In genomic region chr6:72580281-72580940, GRCh38 we compare ENCODE assay signal across 8 cellular contexts. TPM values are rescaled to one million over a fixed set of nuclear protein-coding genes. Genes with fewer than 3 reads are reported as not detected.
DNase-seq lines count a peak whose midpoint lies in the region; ATAC-seq and TF ChIP-seq lines count a peak whose summit lies in the region.

No MANE protein-coding gene starts in this region.

- peak; percentile 60 for TF ChIP-seq CTCF in fibroblast of mammary gland (conservative IDR thresholded peaks at IDR 0.05; ENCODE audit: control insufficient read depth, insufficient read depth, low read depth, low read length)
- no peak for TF ChIP-seq CTCF in testis (IDR thresholded peaks at IDR 0.05)

- no peaks in the 10 kb centered on the region for H3K9me3 Mint-ChIP-seq in activated CD4-positive, alpha-beta memory T cell treated with anti-CD3 and anti-CD28 coated beads, Interleukin-2, amount 10 ng/mL, durations not matched to agents 7 days and 5 days

- CTCF ChIA-PET in activated CD4-positive, alpha-beta memory T cell treated with anti-CD3 and anti-CD28 coated beads, Interleukin-2, amount 10 ng/mL, durations not matched to agents 7 days and 5 days (lab: Charles Lee): interaction anchor here (1.4 kb wide), 1 partner anchor 168 kb away, joined by 8 read pairs; no protein-coding TSS in a partner anchor

- H3K4me1 Mint-ChIP-seq in activated CD4-positive, alpha-beta memory T cell treated with anti-CD3 and anti-CD28 coated beads, Interleukin-2, amount 10 ng/mL, durations not matched to agents 7 days and 5 days: no peaks in the 10 kb centered on the region

- H3K9me3 ChIP-seq in testis: no peaks in the 10 kb centered on the region

- POLR2A ChIA-PET in activated CD4-positive, alpha-beta memory T cell treated with anti-CD3 and anti-CD28 coated beads, Interleukin-2, amount 10 ng/mL, durations not matched to agents 7 days and 5 days (lab: Charles Lee): no interaction called here

- H3K27me3 ChIP-seq in testis: no peaks in the 10 kb centered on the region

- H3K27ac ChIP-seq in testis: no peak overlapping the region

- intact Hi-C loops in testis (cut with DNase I; ENCODE audit: low total_unique reads): no loop called here

- no peaks in the 10 kb centered on the region for H3K4me1 ChIP-seq in testis

- no peak for TF ChIP-seq POLR2A in testis (IDR thresholded peaks at IDR 0.05)

- H3K4me3 Mint-ChIP-seq in activated CD4-positive, alpha-beta memory T cell treated with anti-CD3 and anti-CD28 coated beads, Interleukin-2, amount 10 ng/mL, durations not matched to agents 7 days and 5 days: no peak overlapping the region

- no peak overlapping the region for H3K27ac Mint-ChIP-seq in activated CD4-positive, alpha-beta memory T cell treated with anti-CD3 and anti-CD28 coated beads, Interleukin-2, amount 10 ng/mL, durations not matched to agents 7 days and 5 days

- H3K4me3 ChIP-seq in fibroblast of mammary gland (ENCODE audit: control insufficient read depth, low read depth, low read length): no peak overlapping the region
- no peak overlapping the region for H3K4me3 ChIP-seq in testis

- no peaks in the 10 kb centered on the region for H3K36me3 ChIP-seq in testis (ENCODE audit: low read depth, missing control alignments)

- H3K36me3 Mint-ChIP-seq in activated CD4-positive, alpha-beta memory T cell treated with anti-CD3 and anti-CD28 coated beads, Interleukin-2, amount 10 ng/mL, durations not matched to agents 7 days and 5 days (ENCODE audit: low read depth): no peaks in the 10 kb centered on the region

- ATAC-seq in GM21529 (IDR thresholded peaks at IDR 0.05; ENCODE audit: unreplicated experiment): peak; percentile 62

- 28 to 36% methylated on average over 6 of the region's 6 CpGs for WGBS in testis, 2 donors

- peaks cover 5% of the 10 kb centered on the region for H3K27me3 Mint-ChIP-seq in activated CD4-positive, alpha-beta memory T cell treated with anti-CD3 and anti-CD28 coated beads, Interleukin-2, amount 10 ng/mL, durations not matched to agents 7 days and 5 days

- DNase-seq in EH (ENCODE audit: low read depth): peak; percentile 88
- peak; percentile 95 to 96 for DNase-seq in Kasumi-1 (lab: John Stamatoyannopoulos, UW)
- DNase-seq in SHP77 (lab: John Stamatoyannopoulos, UW): peak; percentile 54 to 60
- peak; percentile 77 for DNase-seq in fibroblast of mammary gland (ENCODE audit: low read depth)
- DNase-seq in testis: peak; percentile 28
- DNase-seq in activated CD4-positive, alpha-beta memory T cell treated with anti-CD3 and anti-CD28 coated beads, Interleukin-2, amount 10 ng/mL, durations not matched to agents 7 days and 5 days: no peak
- no peak for DNase-seq in activated T-cell treated with anti-CD3 and anti-CD28 coated beads, Interleukin-2, amount 50 U/mL, for 48 hours

RNA-seq across cellular contexts. Expression of gene KCNQ5, which starts 41.5 kb away (rescaled TPM):
- total RNA-seq in testis: 1 to 10 TPM in 1 of 2 donors, under 1 TPM in 1; 0.43 to 1.1 TPM
- 0.73 TPM for polyA plus RNA-seq in testis (ENCODE audit: insufficient read depth, low read depth, low replicate concordance)
- 1 to 10 TPM; 4.3 to 4.7 TPM for total RNA-seq in activated CD4-positive, alpha-beta memory T cell treated with anti-CD3 and anti-CD28 coated beads, Interleukin-2, amount 10 ng/mL, durations not matched to agents 7 days and 5 days

Comparison
In these comparisons a context has a peak if more than half of its experiments do, and no peak if none do; other contexts are left out.
1. DNase-seq: peak in EH (single experiment), Kasumi-1 (2 of 2), SHP77 (2 of 2), fibroblast of mammary gland (single experiment) and testis (single experiment); none in activated CD4-positive, alpha-beta memory T cell treated with anti-CD3 and anti-CD28 coated beads, Interleukin-2, amount 10 ng/mL, durations not matched to agents 7 days and 5 days (single experiment) and activated T-cell treated with anti-CD3 and anti-CD28 coated beads, Interleukin-2, amount 50 U/mL, for 48 hours (0 of 2).